Comparison of ENCODE assay signal across 12 cellular contexts in the genomic region with DNA sequence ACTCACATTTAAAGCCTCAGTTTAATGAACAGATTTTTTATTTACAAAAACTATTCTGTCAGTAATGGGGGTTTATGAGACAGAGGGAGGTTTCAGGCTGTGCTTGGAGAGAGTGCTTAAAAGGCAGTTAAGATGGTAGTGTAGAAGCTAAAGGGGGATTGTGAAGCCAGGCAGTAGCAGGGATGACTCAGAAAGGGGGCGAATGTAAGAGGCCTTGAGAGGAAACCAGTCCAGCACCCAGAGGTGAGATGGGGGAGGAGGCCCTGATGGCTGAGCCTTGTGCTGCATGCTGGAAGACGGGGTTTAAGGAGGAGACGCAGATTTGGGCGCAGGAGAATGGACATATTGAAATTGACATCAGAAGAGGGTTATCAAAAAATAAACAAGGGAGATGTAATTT. TPM values are rescaled to one million over a fixed set of nuclear protein-coding genes. Genes with fewer than 3 reads are reported as not detected.
DNase-seq lines count a peak whose midpoint lies in the region; ATAC-seq and TF ChIP-seq lines count a peak whose summit lies in the region.
"Had no signal": no experiment of that assay in that cellular context is flagged by ENCODE, and none has a peak within 500 bp of the region (broad histone marks: within the 10 kb centered on the region; RNA-seq: fewer than 3 reads in every experiment).

No MANE protein-coding gene starts in this region.

- H3K9ac ChIP-seq in NT2/D1 (ENCODE audit: insufficient read length, low read depth) (peak overlapping the region; percentile 24), endodermal cell (ENCODE audit: extremely low read depth, low read length, poor library complexity, severe bottlenecking) (no peak overlapping the region)

- POLR2A ChIA-PET in activated CD4-positive, alpha-beta T cell treated with anti-CD3 and anti-CD28 coated beads for 36 hours (lab: Charles Lee) = no interaction called here

- H3K36me3 ChIP-seq in NT2/D1 (ENCODE audit: insufficient read depth, insufficient read length, low read length) = no peaks in the 10 kb centered on the region
- no peaks in the 10 kb centered on the region for H3K36me3 ChIP-seq in endodermal cell (ENCODE audit: control insufficient read depth, insufficient read depth, low read length)
- H3K36me3 ChIP-seq in MG63 = no peaks in the 10 kb centered on the region
- H3K36me3 ChIP-seq: vagina had no signal

- DNase-seq in activated CD4-positive, alpha-beta T cell treated with anti-CD3 and anti-CD28 coated beads for 36 hours = peak; percentile 50
- no peak for DNase-seq in activated CD4-positive, alpha-beta T cell treated with anti-CD3 and anti-CD28 coated beads for 1 hour
- DNase-seq in NT2/D1 (ENCODE audit: low read depth, low spot score) (no peak), endodermal cell (peak; percentile 54), retinal pigment epithelial cell (ENCODE audit: low read depth) (peak; percentile 46), MG63 (no peak), KG1 (lab: John Stamatoyannopoulos, UW) (no peak)
- DNase-seq: MM.1S, NCI-H446 treated with DMSO at 0.1 percent for 48 hours, nephron progenitor cell had no signal

- TF ChIP-seq CTCF in endodermal cell (conservative IDR thresholded peaks at IDR 0.05) (no peak), retinal pigment epithelial cell (conservative IDR thresholded peaks at IDR 0.05; ENCODE audit: low read depth, low read length) (no peak)

- no peak overlapping the region for H3K4me3 Mint-ChIP-seq in activated CD4-positive, alpha-beta T cell treated with anti-CD3 and anti-CD28 coated beads for 36 hours
- H3K4me3 Mint-ChIP-seq in endodermal cell = no peak overlapping the region
- H3K4me3 Mint-ChIP-seq: nephron progenitor cell had no signal

- CTCF ChIA-PET in activated CD4-positive, alpha-beta T cell treated with anti-CD3 and anti-CD28 coated beads for 36 hours (lab: Charles Lee) = interaction anchor here (0.8 to 3.2 kb wide), 3 partner anchors 21 to 64 kb away, joined by 4 to 33 read pairs (median 19); no protein-coding TSS in a partner anchor

- peaks cover 14% of the 10 kb centered on the region for H3K4me1 ChIP-seq in NT2/D1 (ENCODE audit: insufficient read depth, insufficient read length)
- H3K4me1 ChIP-seq in endodermal cell (ENCODE audit: control insufficient read depth, insufficient read depth, low read length) = peaks cover 16% of the 10 kb centered on the region
- H3K4me1 ChIP-seq: vagina had no signal

- H3K9me3 Mint-ChIP-seq in activated CD4-positive, alpha-beta T cell treated with anti-CD3 and anti-CD28 coated beads for 36 hours (ENCODE audit: low read depth) = peaks cover 4% of the 10 kb centered on the region
- H3K9me3 Mint-ChIP-seq in endodermal cell = no peaks in the 10 kb centered on the region

- no peaks in the 10 kb centered on the region for H3K36me3 Mint-ChIP-seq in activated CD4-positive, alpha-beta T cell treated with anti-CD3 and anti-CD28 coated beads for 36 hours (ENCODE audit: low read depth)
- H3K36me3 Mint-ChIP-seq in endodermal cell (ENCODE audit: low read depth) = no peaks in the 10 kb centered on the region

- peaks cover 45% of the 10 kb centered on the region for H3K4me1 Mint-ChIP-seq in activated CD4-positive, alpha-beta T cell treated with anti-CD3 and anti-CD28 coated beads for 36 hours
- peaks cover 71% of the 10 kb centered on the region for H3K4me1 Mint-ChIP-seq in endodermal cell

- peaks cover 2% of the 10 kb centered on the region for H3K27me3 Mint-ChIP-seq in activated CD4-positive, alpha-beta T cell treated with anti-CD3 and anti-CD28 coated beads for 36 hours
- H3K27me3 Mint-ChIP-seq in endodermal cell (ENCODE audit: insufficient read depth) = no peaks in the 10 kb centered on the region

- H3K27ac Mint-ChIP-seq in activated CD4-positive, alpha-beta T cell treated with anti-CD3 and anti-CD28 coated beads for 36 hours = peak overlapping the region; percentile 70
- peak overlapping the region; percentile 88 for H3K27ac Mint-ChIP-seq in endodermal cell
- H3K27ac Mint-ChIP-seq: nephron progenitor cell had no signal

- intact Hi-C loops in activated CD4-positive, alpha-beta T cell treated with anti-CD3 and anti-CD28 coated beads for 36 hours (cut with DNase I, micrococcal nuclease) = loop anchor here in 1 of 2 experiments (5.0 kb wide), 1 partner anchor 117 kb away; no protein-coding TSS in a partner anchor

- ATAC-seq in activated CD4-positive, alpha-beta T cell treated with anti-CD3 and anti-CD28 coated beads for 36 hours = peak; percentile 76
- ATAC-seq in HG03520 (IDR thresholded peaks at IDR 0.05; ENCODE audit: unreplicated experiment) = no peak

- no peak overlapping the region for H3K4me3 ChIP-seq in NT2/D1 (ENCODE audit: insufficient read length, low read depth)
- no peak overlapping the region for H3K4me3 ChIP-seq in endodermal cell (ENCODE audit: low read length)
- H3K4me3 ChIP-seq in retinal pigment epithelial cell (ENCODE audit: low read length) = no peak overlapping the region
- H3K4me3 ChIP-seq in MG63 = no peak overlapping the region
- H3K4me3 ChIP-seq: vagina had no signal

- no peaks in the 10 kb centered on the region for H3K9me3 ChIP-seq in NT2/D1 (ENCODE audit: insufficient read depth, low read length)
- H3K9me3 ChIP-seq in endodermal cell (ENCODE audit: control insufficient read depth, low read length) = no peaks in the 10 kb centered on the region
- no peaks in the 10 kb centered on the region for H3K9me3 ChIP-seq in MG63
- H3K9me3 ChIP-seq: vagina had no signal

- H3K27me3 ChIP-seq in NT2/D1 (ENCODE audit: insufficient read depth, insufficient read length) (no peaks in the 10 kb centered on the region), endodermal cell (ENCODE audit: control insufficient read depth, insufficient read depth, low read length, poor library complexity, severe bottlenecking) (no peaks in the 10 kb centered on the region), MG63 (no peaks in the 10 kb centered on the region)
- H3K27me3 ChIP-seq: vagina had no signal

- WGBS in endodermal cell (ENCODE audit: insufficient coverage in 1 of 2, insufficient read length in 1 of 2), 2 experiments = 93 to 97% methylated on average over 4 of the region's 4 CpGs

- H3K27ac ChIP-seq in endodermal cell (ENCODE audit: low read depth, low read length) = no peak overlapping the region
- H3K27ac ChIP-seq: vagina had no signal

RNA-seq across cellular contexts. Expression of a gene that starts 6.6 kb away (rescaled TPM):
- 100 to 1,000 TPM in 1 of 2 experiments, 10 to 100 TPM in 1; 90.0 to 109 TPM for total RNA-seq in activated CD4-positive, alpha-beta T cell treated with anti-CD3 and anti-CD28 coated beads for 36 hours
- 100 to 1,000 TPM; 192 to 390 TPM for total RNA-seq in endodermal cell
- polyA plus RNA-seq in endodermal cell (2013, experiment 1 of 2) = 39.8 TPM
- 48.5 TPM for polyA plus RNA-seq in endodermal cell (2013, experiment 2 of 2)
- total RNA-seq in MG63 (2014; rRNA removed; shearing (Covaris generic); ENCODE audit: low replicate concordance) = not detected in 2 replicates

Comparison
In these comparisons a context has a peak if more than half of its experiments do, and no peak if none do; other contexts are left out.
1. DNase-seq: peak in activated CD4-positive, alpha-beta T cell treated with anti-CD3 and anti-CD28 coated beads for 36 hours (single experiment), endodermal cell (single experiment) and retinal pigment epithelial cell (single experiment); none in activated CD4-positive, alpha-beta T cell treated with anti-CD3 and anti-CD28 coated beads for 1 hour (single experiment), NT2/D1 (single experiment), MG63 (single experiment) and KG1 (single experiment).
2. RNA of a gene that starts 6.6 kb away (total RNA-seq): 192 to 390 TPM in endodermal cell and 90.0 to 109 TPM in activated CD4-positive, alpha-beta T cell treated with anti-CD3 and anti-CD28 coated beads for 36 hours; not detected in MG63; every median in the first group is over 10 times any median in the second.